8 cellular contexts compared by ENCODE assay signal in genomic region chr7:73156510-73157156, GRCh38.
DNase-seq lines count a peak whose midpoint lies in the region; ATAC-seq, FAIRE-seq and TF ChIP-seq lines count a peak whose summit lies in the region.
"Not testable (repeated sequence)": the region's sequence is repeated elsewhere in the genome, so short reads cannot be mapped to it uniquely, and the experiment has no call there.

No MANE protein-coding gene starts in this region.

- not testable (repeated sequence) for H3K4me3 ChIP-seq in A673 (ENCODE audit: low read depth, low read length, poor library complexity, severe bottlenecking); HCT116 (replicated peaks in 1 of 2; ENCODE audit: low read depth in 1 of 2, low read length in 2 of 2); RWPE2 (ENCODE audit: severe bottlenecking); endothelial cell of umbilical vein (replicated peaks in 1 of 3; ENCODE audit: insufficient read depth in 1 of 3, low read depth in 1 of 3, low read length in 3 of 3)
- H3K4me3 ChIP-seq in astrocyte of the spinal cord (ENCODE audit: low read depth, low read length), result peak overlapping the region; percentile 29
- H3K4me3 ChIP-seq in sigmoid colon, result peak overlapping the region in 1 of 4 donors; percentile 29

- not testable (repeated sequence) for H3K4me1 ChIP-seq in A673 (ENCODE audit: insufficient read depth, low read length, poor library complexity, severe bottlenecking); HCT116 (ENCODE audit: control insufficient read depth in 1 of 2, insufficient read depth in 2 of 2, low read length in 2 of 2); RWPE2 (ENCODE audit: insufficient read depth, poor library complexity, severe bottlenecking); endothelial cell of umbilical vein (ENCODE audit: control insufficient read depth, extremely low read depth, insufficient read depth, low read length); sigmoid colon

- TF ChIP-seq RAD21 in HCT116 (IDR thresholded peaks at IDR 0.05; ENCODE audit: low read depth), result not testable (repeated sequence)

- H3K4me3 Mint-ChIP-seq in nephron progenitor cell, result not testable (repeated sequence)

- not testable (repeated sequence) for H3K36me3 Mint-ChIP-seq in nephron progenitor cell (ENCODE audit: low read depth)

- TF ChIP-seq CTCF in A673 (conservative IDR thresholded peaks at IDR 0.05; ENCODE audit: low read depth, low read length); HCT116 (IDR thresholded peaks at IDR 0.05 in 2 of 3, conservative IDR thresholded peaks at IDR 0.05 in 1 of 3; ENCODE audit: borderline replicate concordance in 1 of 3, insufficient read depth in 1 of 3, low read depth in 2 of 3, low read length in 2 of 3); RWPE2 (IDR thresholded peaks at IDR 0.05; ENCODE audit: poor library complexity, severe bottlenecking); astrocyte of the spinal cord (IDR thresholded peaks at IDR 0.05; ENCODE audit: low read depth, low read length); endothelial cell of umbilical vein (IDR thresholded peaks at IDR 0.05; ENCODE audit: extremely low read depth in 1 of 2, insufficient read depth in 1 of 2, low read depth in 1 of 2, low read length in 2 of 2); nephron progenitor cell (IDR thresholded peaks at IDR 0.05); sigmoid colon (IDR thresholded peaks at IDR 0.05): not testable (repeated sequence)

- not testable (repeated sequence) for H3K9me1 ChIP-seq in endothelial cell of umbilical vein (replicated peaks; ENCODE audit: control insufficient read depth, extremely low read depth, insufficient read depth, low read length)

- H3K79me2 ChIP-seq in HCT116 (ENCODE audit: insufficient read depth, low read length); endothelial cell of umbilical vein (ENCODE audit: control insufficient read depth, insufficient read depth, low read length): not testable (repeated sequence)

- CTCF ChIA-PET in A673 (lab: Charles Lee); HCT116 (lab: Charles Lee); endothelial cell of umbilical vein (lab: Charles Lee): not testable (repeated sequence)

- H3K27ac Mint-ChIP-seq in nephron progenitor cell, result not testable (repeated sequence)

- H3K4me2 ChIP-seq in HCT116 (ENCODE audit: low read length), result peak overlapping the region; percentile 46
- H3K4me2 ChIP-seq in endothelial cell of umbilical vein (ENCODE audit: insufficient read depth, low read length), result not testable (repeated sequence)

- 6 to 49% methylated on average over 9 to 12 of the region's 17 CpGs for WGBS in sigmoid colon, 2 donors

- not testable (repeated sequence) for H3K36me3 ChIP-seq in A673 (ENCODE audit: insufficient read depth, low read length, poor library complexity, severe bottlenecking); HCT116 (ENCODE audit: control insufficient read depth in 1 of 2, insufficient read depth in 2 of 2, low read length in 2 of 2); RWPE2 (ENCODE audit: low read depth); endothelial cell of umbilical vein (ENCODE audit: control insufficient read depth in 2 of 2, extremely low read depth in 1 of 2, insufficient read depth in 2 of 2, low read length in 2 of 2); sigmoid colon

- H3K27me3 Mint-ChIP-seq in nephron progenitor cell (ENCODE audit: low read depth, poor library complexity), result not testable (repeated sequence)

- ATAC-seq in HCT116 (peak; percentile 19), RWPE2 (ENCODE audit: low read depth) (0 out of 3 replicates have a peak, but pooled peaks have one; percentile 23), left colon (peak; percentile 22)

- not testable (repeated sequence) for H3K9me3 ChIP-seq in A673 (ENCODE audit: low read depth, low read length, poor library complexity, severe bottlenecking); HCT116 (ENCODE audit: control insufficient read depth in 1 of 2, insufficient read depth in 1 of 2, low read depth in 1 of 2, low read length in 2 of 2); RWPE2 (ENCODE audit: severe bottlenecking); endothelial cell of umbilical vein (replicated peaks; ENCODE audit: control insufficient read depth, insufficient read depth, low read length); sigmoid colon

- TF ChIP-seq EP300 in sigmoid colon (IDR thresholded peaks at IDR 0.05), result not testable (repeated sequence)

- not testable (repeated sequence) for H3K9me3 Mint-ChIP-seq in nephron progenitor cell

- in situ Hi-C loops in astrocyte of the spinal cord (cut with HindIII; ENCODE audit: low sequenced_read_pairs), result not testable (repeated sequence)

- dilution Hi-C loops in endothelial cell of umbilical vein (cut with MboI; ENCODE audit: extremely low pct_ligation_motif_present, low sequenced_read_pairs), result not testable (repeated sequence)

- H3K27me3 ChIP-seq in A673 (replicated peaks; ENCODE audit: insufficient read depth, low read depth, low read length, poor library complexity); HCT116 (ENCODE audit: insufficient read depth, low read length); RWPE2 (ENCODE audit: insufficient read depth, poor library complexity, severe bottlenecking); endothelial cell of umbilical vein (ENCODE audit: control insufficient read depth in 2 of 2, insufficient read depth in 2 of 2, low read length in 2 of 2); sigmoid colon: not testable (repeated sequence)

- POLR2A ChIA-PET in A673 (lab: Charles Lee; ENCODE audit: low non-redundant PET); HCT116 (lab: Charles Lee); endothelial cell of umbilical vein (lab: Charles Lee): not testable (repeated sequence)

- H3K27ac ChIP-seq in A673 (ENCODE audit: low read depth, low read length, poor library complexity, severe bottlenecking); HCT116 (ENCODE audit: low read depth, low read length); RWPE2 (ENCODE audit: poor library complexity, severe bottlenecking); endothelial cell of umbilical vein (ENCODE audit: insufficient read depth, low read depth, low read length); sigmoid colon: not testable (repeated sequence)

- TF ChIP-seq POLR2A in HCT116 (IDR thresholded peaks at IDR 0.05; ENCODE audit: borderline replicate concordance, extremely low read depth, insufficient read depth, insufficient read length); endothelial cell of umbilical vein (IDR thresholded peaks at IDR 0.05; ENCODE audit: low read depth, low read length); sigmoid colon (IDR thresholded peaks at IDR 0.05): not testable (repeated sequence)

- not testable (repeated sequence) for H3K9ac ChIP-seq in HCT116 (ENCODE audit: low read length); endothelial cell of umbilical vein (replicated peaks; ENCODE audit: extremely low read depth, insufficient read depth, low read length)

- not testable (repeated sequence) for H3K9me2 ChIP-seq in HCT116 (ENCODE audit: insufficient read depth)

- BruUV-seq in A673 (replicated peaks; lab: Mats Ljungman, UMichigan) (TSS peak; percentile 71), HCT116 (replicated peaks; lab: Mats Ljungman, UMichigan) (TSS peak; percentile 69), endothelial cell of umbilical vein (replicated peaks; lab: Mats Ljungman, UMichigan) (TSS peak; percentile 23)

- FAIRE-seq in endothelial cell of umbilical vein (lab: Jason Lieb, UNC), result not testable (repeated sequence)

- not testable (repeated sequence) for H4K20me1 ChIP-seq in HCT116 (ENCODE audit: insufficient read depth); endothelial cell of umbilical vein (replicated peaks; ENCODE audit: control insufficient read depth, extremely low read depth, insufficient read depth, low read length)

- RAD21 ChIA-PET in HCT116 (lab: Charles Lee; ENCODE audit: low non-redundant PET in 1 of 2, low total read pairs in 2 of 2, uncharacterized antibody in 2 of 2, unreplicated experiment in 2 of 2), result not testable (repeated sequence)

- not testable (repeated sequence) for DNase-seq in A673 (ENCODE audit: low spot score); HCT116 (ENCODE audit: low read depth, low spot score); RWPE2 (ENCODE audit: low spot score); astrocyte of the spinal cord (ENCODE audit: low read depth, low spot score); endothelial cell of umbilical vein (ENCODE audit: low read depth, low spot score); left colon
- peak; percentile 8 for DNase-seq in nephron progenitor cell
- peak; percentile 46 for DNase-seq in sigmoid colon

- H2AFZ ChIP-seq in HCT116 (ENCODE audit: low read depth, low read length, poor library complexity, severe bottlenecking); endothelial cell of umbilical vein (ENCODE audit: low read depth, low read length): not testable (repeated sequence)

- intact Hi-C loops in A673 (cut with micrococcal nuclease; ENCODE audit: unreplicated experiment); HCT116 (cut with micrococcal nuclease); endothelial cell of umbilical vein (cut with micrococcal nuclease); left colon (cut with DNase I, micrococcal nuclease); sigmoid colon (cut with DNase I): not testable (repeated sequence)

- not testable (repeated sequence) for H3K4me1 Mint-ChIP-seq in nephron progenitor cell
